Comparison of ENCODE assay signal across 2 cellular contexts in genomic region chr10:33031171-33031570, GRCh38.
TF ChIP-seq lines count a peak whose summit lies in the region.

No MANE protein-coding gene starts in this region.

TF ChIP-seq in A549, 52 proteins besides CTCF, POLR2A, EP300 and RAD21 (continued from another document):
- TF ChIP-seq USF2 (IDR thresholded peaks at IDR 0.05) (no peak), ZFP36 (IDR thresholded peaks at IDR 0.05; ENCODE audit: borderline replicate concordance, partially characterized antibody) (no peak), CBX8 (IDR thresholded peaks at IDR 0.05) (no peak), EHF (CRISPR knock-in tag; IDR thresholded peaks at IDR 0.05) (no peak), POLR2AphosphoS2 (conservative IDR thresholded peaks at IDR 0.05; ENCODE audit: low read length) (no peak), ELK1 (IDR thresholded peaks at IDR 0.05; ENCODE audit: low read depth, low read length) (no peak), FOSB (CRISPR knock-in tag; IDR thresholded peaks at IDR 0.05) (no peak), CBX2 (IDR thresholded peaks at IDR 0.05; ENCODE audit: borderline replicate concordance, low read depth) (no peak)
TF ChIP-seq in A549: peak in this region for 0.

TF ChIP-seq in GM23338, 12 proteins besides CTCF, POLR2A, EP300 and RAD21 (continued from another document):
- TF ChIP-seq JUNB (IDR thresholded peaks at IDR 0.05; ENCODE audit: unreplicated experiment) (no peak), POLR2AphosphoS5 (IDR thresholded peaks at IDR 0.05; ENCODE audit: low read depth) (no peak), STAT1 (IDR thresholded peaks at IDR 0.05; ENCODE audit: unreplicated experiment) (no peak), EZH2phosphoT487 (IDR thresholded peaks at IDR 0.05; ENCODE audit: unreplicated experiment) (no peak), CREB1 (CRISPR knock-in tag; IDR thresholded peaks at IDR 0.05; ENCODE audit: low read depth) (no peak), EZH2 (IDR thresholded peaks at IDR 0.05; ENCODE audit: low read depth, unreplicated experiment) (no peak), ETS1 (IDR thresholded peaks at IDR 0.05) (no peak), ZNF331 (CRISPR knock-in tag; IDR thresholded peaks at IDR 0.05; ENCODE audit: low read depth) (no peak), ZNF114 (CRISPR knock-in tag; IDR thresholded peaks at IDR 0.05) (no peak), REST (IDR thresholded peaks at IDR 0.05; ENCODE audit: unreplicated experiment) (no peak)
